10 cellular contexts compared by ENCODE assay signal in the genomic region with DNA sequence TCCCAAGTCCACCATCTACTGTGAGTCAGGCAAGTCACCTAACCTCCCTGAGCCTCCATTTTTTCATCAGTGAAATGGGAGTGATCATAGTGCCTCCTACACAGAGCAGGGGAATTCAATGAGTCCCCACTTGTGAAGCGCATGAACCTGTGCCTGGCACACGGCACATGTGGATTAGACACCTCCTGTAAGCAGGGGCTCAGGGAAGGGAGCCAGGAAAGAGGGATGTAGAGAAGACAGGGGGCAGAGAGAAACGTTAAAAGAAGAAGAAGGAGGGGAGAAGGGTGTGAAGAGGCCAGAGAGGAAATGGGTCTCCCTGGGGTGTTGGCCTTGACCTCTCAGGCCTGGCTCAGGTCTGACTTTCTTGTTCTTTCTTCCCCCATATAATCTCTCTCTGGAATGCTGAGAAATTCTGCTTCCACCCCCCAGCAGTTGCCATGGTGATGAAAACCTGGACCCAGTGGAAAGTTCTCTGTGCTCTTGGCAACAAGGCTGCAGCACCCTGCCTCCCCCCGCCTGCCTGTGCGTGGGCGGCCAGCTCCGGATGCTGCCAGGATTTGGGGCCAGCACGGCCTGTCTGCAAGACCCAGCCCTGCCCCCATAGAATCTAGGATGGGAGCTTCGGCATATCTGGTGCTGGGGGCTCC.
DNase-seq lines count a peak whose midpoint lies in the region; ATAC-seq, FAIRE-seq and TF ChIP-seq lines count a peak whose summit lies in the region.
"Had no signal": no experiment of that assay in that cellular context is flagged by ENCODE, and none has a peak within 500 bp of the region (broad histone marks: within the 10 kb centered on the region; RNA-seq: fewer than 3 reads in every experiment).

No MANE protein-coding gene starts in this region.

- no peaks in the 10 kb centered on the region for H3K36me3 ChIP-seq in K562 (ENCODE audit: control insufficient read depth, insufficient read depth, low read length)

- H3K36me3 Mint-ChIP-seq in activated T-helper 1 cell treated with anti-CD3 and anti-CD28 coated beads, Interleukin-12 subunit alpha, Interleukin-12 subunit beta, Interleukin-2, Interleukin-4 antibody, amounts not matched to agents 30 ng/mL and 10 ng/mL and 1 ng/mL, durations not matched to agents 14 hours and 24 hours and 36 hours (ENCODE audit: low read depth) = no peaks in the 10 kb centered on the region

- no peaks in the 10 kb centered on the region for H3K9me3 Mint-ChIP-seq in activated T-helper 1 cell treated with anti-CD3 and anti-CD28 coated beads, Interleukin-12 subunit alpha, Interleukin-12 subunit beta, Interleukin-2, Interleukin-4 antibody, amounts not matched to agents 30 ng/mL and 10 ng/mL and 1 ng/mL, durations not matched to agents 14 hours and 24 hours and 36 hours

- TF ChIP-seq EP300 in K562 (IDR thresholded peaks at IDR 0.05; ENCODE audit: low read length) = no peak

- 0 out of 2 replicates have a peak, but pooled peaks cover 2% of the 10 kb centered on the region for H4K20me1 ChIP-seq in K562 (replicated peaks; ENCODE audit: control insufficient read depth, insufficient read depth, low read length)

- H2AFZ ChIP-seq in K562 (ENCODE audit: low read depth, low read length) = no peak overlapping the region

- WGBS in K562 (ENCODE audit: insufficient coverage, low coverage, missing lambda C conversion rate) = 0% methylated on average over 8 of the region's 9 CpGs

- H3K27me3 ChIP-seq in K562 (ENCODE audit: control insufficient read depth in 2 of 2, insufficient read depth in 2 of 2, low read length in 2 of 2) = peaks cover 0 to under 1% of the 10 kb centered on the region in 2 experiments; a peak in 1 of 5 replicates

- H3K4me1 Mint-ChIP-seq in activated T-helper 1 cell treated with anti-CD3 and anti-CD28 coated beads, Interleukin-12 subunit alpha, Interleukin-12 subunit beta, Interleukin-2, Interleukin-4 antibody, amounts not matched to agents 30 ng/mL and 10 ng/mL and 1 ng/mL, durations not matched to agents 14 hours and 24 hours and 36 hours (ENCODE audit: low read depth) = no peaks in the 10 kb centered on the region

- no peaks in the 10 kb centered on the region for H3K9me3 ChIP-seq in K562 (replicated peaks; ENCODE audit: control insufficient read depth, insufficient read depth, low read depth, low read length)

- TF ChIP-seq CTCF in GM10266 (IDR thresholded peaks at IDR 0.05; ENCODE audit: control insufficient read depth, insufficient read depth, low read depth, missing control alignments) = no peak
- no peak for TF ChIP-seq CTCF in K562 (IDR thresholded peaks at IDR 0.05 in 2 of 3, conservative IDR thresholded peaks at IDR 0.05 in 1 of 3; ENCODE audit: insufficient read depth in 2 of 3, low read depth in 1 of 3, low read length in 3 of 3)

- H3K9ac ChIP-seq in K562 (ENCODE audit: insufficient read depth in 1 of 2, low read depth in 2 of 2, low read length in 2 of 2) = no peak overlapping the region

- no peaks in the 10 kb centered on the region for H3K27me3 Mint-ChIP-seq in activated T-helper 1 cell treated with anti-CD3 and anti-CD28 coated beads, Interleukin-12 subunit alpha, Interleukin-12 subunit beta, Interleukin-2, Interleukin-4 antibody, amounts not matched to agents 30 ng/mL and 10 ng/mL and 1 ng/mL, durations not matched to agents 14 hours and 24 hours and 36 hours (ENCODE audit: insufficient read depth)

- no peak for TF ChIP-seq RAD21 in K562 (CRISPR knock-in tag; conservative IDR thresholded peaks at IDR 0.05 in 1 of 2, IDR thresholded peaks at IDR 0.05 in 1 of 2)

- POLR2A ChIA-PET in K562 (lab: Yijun Ruan, JAX) = interaction anchor here (0.6 kb wide), 1 partner anchor 35 kb away, joined by 3 read pairs; no protein-coding TSS in a partner anchor

- no peak overlapping the region for H3K27ac Mint-ChIP-seq in activated T-helper 1 cell treated with anti-CD3 and anti-CD28 coated beads, Interleukin-12 subunit alpha, Interleukin-12 subunit beta, Interleukin-2, Interleukin-4 antibody, amounts not matched to agents 30 ng/mL and 10 ng/mL and 1 ng/mL, durations not matched to agents 14 hours and 24 hours and 36 hours

- in situ Hi-C loops in K562 (cut with MboI) = no loop called here

- no peaks in the 10 kb centered on the region for H3K4me1 ChIP-seq in K562 (replicated peaks in 1 of 2; ENCODE audit: control insufficient read depth in 2 of 2, insufficient read depth in 2 of 2, low read length in 2 of 2)

- DNase-seq in GM10266 (ENCODE audit: extremely low spot score) (peak; percentile 2), K562 (ENCODE audit: extremely low read depth in 1 of 4, low spot score in 3 of 4) (peak in 1 of 4 experiments; percentile 13), inferior parietal cortex (ENCODE audit: extremely low spot score) (peak; percentile 80), skeletal muscle cell (ENCODE audit: low read depth) (peak; percentile 67), activated gamma-delta T cell treated with Interleukin-2 at 50 U/mL for 16 hours (no peak), SKM-1 (lab: John Stamatoyannopoulos, UW; ENCODE audit: unreplicated experiment) (no peak), NOMO-1 treated with dmso at 0.1 percent for 144 hours (lab: John Stamatoyannopoulos, UW; ENCODE audit: unreplicated experiment) (no peak)
- no peak for DNase-seq in activated T-helper 1 cell treated with anti-CD3 and anti-CD28 coated beads, Interleukin-12 subunit alpha, Interleukin-12 subunit beta, Interleukin-2, Interleukin-4 antibody, amounts not matched to agents 30 ng/mL and 10 ng/mL and 1 ng/mL, durations not matched to agents 14 hours and 24 hours and 36 hours (ENCODE audit: low spot score)
- DNase-seq: trophoblast cell had no signal

- H3K4me3 Mint-ChIP-seq in activated T-helper 1 cell treated with anti-CD3 and anti-CD28 coated beads, Interleukin-12 subunit alpha, Interleukin-12 subunit beta, Interleukin-2, Interleukin-4 antibody, amounts not matched to agents 30 ng/mL and 10 ng/mL and 1 ng/mL, durations not matched to agents 14 hours and 24 hours and 36 hours = no peak overlapping the region

- H3K4me3 ChIP-seq in K562 (no peak overlapping the region), skeletal muscle cell (ENCODE audit: low read depth, low read length) (no peak overlapping the region)

- no peak for FAIRE-seq in K562 (lab: Jason Lieb, UNC)

- H3K27ac ChIP-seq in K562 (ENCODE audit: extremely low read depth, low read depth, low read length) = no peak overlapping the region
- H3K27ac ChIP-seq: epithelial cell of prostate had no signal

- H3K9me1 ChIP-seq in K562 (ENCODE audit: control insufficient read depth, insufficient read depth, low read length) = no peaks in the 10 kb centered on the region

- TF ChIP-seq POLR2A in K562 (conservative IDR thresholded peaks at IDR 0.05) = no peak

- H3K4me2 ChIP-seq in K562 (ENCODE audit: insufficient read depth, low read length) = no peak overlapping the region

- intact Hi-C loops in K562 (cut with micrococcal nuclease) = no loop called here
- intact Hi-C loops in activated T-helper 1 cell treated with anti-CD3 and anti-CD28 coated beads, Interleukin-12 subunit alpha, Interleukin-12 subunit beta, Interleukin-2, Interleukin-4 antibody, amounts not matched to agents 30 ng/mL and 10 ng/mL and 1 ng/mL, durations not matched to agents 14 hours and 24 hours and 36 hours (cut with micrococcal nuclease) = no loop called here

- H3K79me2 ChIP-seq in K562 (ENCODE audit: control insufficient read depth, insufficient read depth, low read length) = no peaks in the 10 kb centered on the region

- BruUV-seq in K562 (replicated peaks; lab: Mats Ljungman, UMichigan) = no TSS peak

- no peak for ATAC-seq in K562

- CTCF ChIA-PET in K562 (lab: Yijun Ruan, JAX; ENCODE audit: low intra/inter-chr PET ratio) = no interaction called here

TF ChIP-seq in K562, 482 proteins besides CTCF, POLR2A, EP300 and RAD21:
- TF ChIP-seq CEBPB (tag; IDR thresholded peaks at IDR 0.05) (no peak), EGR1 (conservative IDR thresholded peaks at IDR 0.05) (peak; percentile 76), ARID2 (IDR thresholded peaks at IDR 0.05) (no peak), VEZF1 (CRISPR knock-in tag; IDR thresholded peaks at IDR 0.05) (peak; percentile 34; the same call in 1 of the 2 replicates), RFX1 (IDR thresholded peaks at IDR 0.05) (peak; percentile 60)

Comparison
In these comparisons a context has a peak if more than half of its experiments do, and no peak if none do; other contexts are left out.
1. DNase-seq: peak in GM10266 (single experiment), inferior parietal cortex (single experiment) and skeletal muscle cell (single experiment); none in activated gamma-delta T cell treated with Interleukin-2 at 50 U/mL for 16 hours (single experiment), SKM-1 (single experiment), NOMO-1 treated with dmso at 0.1 percent for 144 hours (single experiment) and activated T-helper 1 cell treated with anti-CD3 and anti-CD28 coated beads, Interleukin-12 subunit alpha, Interleukin-12 subunit beta, Interleukin-2, Interleukin-4 antibody, amounts not matched to agents 30 ng/mL and 10 ng/mL and 1 ng/mL, durations not matched to agents 14 hours and 24 hours and 36 hours (single experiment).